ENCODE assay signal across 8 cellular contexts in genomic region chr6:710601-711571, GRCh38. TPM values are rescaled to one million over a fixed set of nuclear protein-coding genes. Genes with fewer than 3 reads are reported as not detected.
DNase-seq lines count a peak whose midpoint lies in the region; ATAC-seq and TF ChIP-seq lines count a peak whose summit lies in the region.

No MANE protein-coding gene starts in this region.

- peak overlapping the region; percentile 50 for H3K4me3 ChIP-seq in fibroblast of mammary gland (ENCODE audit: control insufficient read depth, low read depth, low read length)

- peaks cover 2% of the 10 kb centered on the region for H3K36me3 Mint-ChIP-seq in activated T-helper 1 cell treated with anti-CD3 and anti-CD28 coated beads, Interleukin-12 subunit alpha, Interleukin-12 subunit beta, Interleukin-2, Interleukin-4 antibody, amounts not matched to agents 30 ng/mL and 10 ng/mL and 1 ng/mL, durations not matched to agents 14 hours and 24 hours and 36 hours (ENCODE audit: low read depth)
- H3K36me3 Mint-ChIP-seq in natural killer cell, result no peaks in the 10 kb centered on the region
- no peaks in the 10 kb centered on the region for H3K36me3 Mint-ChIP-seq in stimulated activated naive CD8-positive, alpha-beta T cell treated with anti-CD3 and anti-CD28 coated beads, Interleukin-15, Interleukin-2, amounts not matched to agents 100 ng/mL and 50 ng/mL, for 24 hours (ENCODE audit: low read depth)

- H3K4me3 Mint-ChIP-seq in activated T-helper 1 cell treated with anti-CD3 and anti-CD28 coated beads, Interleukin-12 subunit alpha, Interleukin-12 subunit beta, Interleukin-2, Interleukin-4 antibody, amounts not matched to agents 30 ng/mL and 10 ng/mL and 1 ng/mL, durations not matched to agents 14 hours and 24 hours and 36 hours, result peak overlapping the region; percentile 95
- H3K4me3 Mint-ChIP-seq in natural killer cell, result peak overlapping the region; percentile 99
- H3K4me3 Mint-ChIP-seq in stimulated activated naive CD8-positive, alpha-beta T cell treated with anti-CD3 and anti-CD28 coated beads, Interleukin-15, Interleukin-2, amounts not matched to agents 100 ng/mL and 50 ng/mL, for 24 hours, result peak overlapping the region; percentile 91

- no peaks in the 10 kb centered on the region for H3K9me3 Mint-ChIP-seq in activated T-helper 1 cell treated with anti-CD3 and anti-CD28 coated beads, Interleukin-12 subunit alpha, Interleukin-12 subunit beta, Interleukin-2, Interleukin-4 antibody, amounts not matched to agents 30 ng/mL and 10 ng/mL and 1 ng/mL, durations not matched to agents 14 hours and 24 hours and 36 hours
- H3K9me3 Mint-ChIP-seq in natural killer cell, result no peaks in the 10 kb centered on the region
- H3K9me3 Mint-ChIP-seq in stimulated activated naive CD8-positive, alpha-beta T cell treated with anti-CD3 and anti-CD28 coated beads, Interleukin-15, Interleukin-2, amounts not matched to agents 100 ng/mL and 50 ng/mL, for 24 hours, result no peaks in the 10 kb centered on the region

- DNase-seq in NCI-H2107 treated with DMSO at 0.1 percent for 48 hours (lab: John Stamatoyannopoulos, UW; ENCODE audit: unreplicated experiment) (peak; percentile 12), NCI-H2107 (lab: John Stamatoyannopoulos, UW) (no peak), NCI-H774 (lab: John Stamatoyannopoulos, UW) (peak; percentile 22), fibroblast of mammary gland (ENCODE audit: low read depth) (peak; percentile 59), natural killer cell (peak; percentile 25)
- peak; percentile 64 for DNase-seq in activated T-helper 1 cell treated with anti-CD3 and anti-CD28 coated beads, Interleukin-12 subunit alpha, Interleukin-12 subunit beta, Interleukin-2, Interleukin-4 antibody, amounts not matched to agents 30 ng/mL and 10 ng/mL and 1 ng/mL, durations not matched to agents 14 hours and 24 hours and 36 hours (ENCODE audit: low spot score)

- H3K27ac Mint-ChIP-seq in activated T-helper 1 cell treated with anti-CD3 and anti-CD28 coated beads, Interleukin-12 subunit alpha, Interleukin-12 subunit beta, Interleukin-2, Interleukin-4 antibody, amounts not matched to agents 30 ng/mL and 10 ng/mL and 1 ng/mL, durations not matched to agents 14 hours and 24 hours and 36 hours, result peak overlapping the region; percentile 99
- H3K27ac Mint-ChIP-seq in natural killer cell, result peak overlapping the region; percentile 95 to 97
- H3K27ac Mint-ChIP-seq in stimulated activated naive CD8-positive, alpha-beta T cell treated with anti-CD3 and anti-CD28 coated beads, Interleukin-15, Interleukin-2, amounts not matched to agents 100 ng/mL and 50 ng/mL, for 24 hours, result peak overlapping the region; percentile 98

- intact Hi-C loops in activated T-helper 1 cell treated with anti-CD3 and anti-CD28 coated beads, Interleukin-12 subunit alpha, Interleukin-12 subunit beta, Interleukin-2, Interleukin-4 antibody, amounts not matched to agents 30 ng/mL and 10 ng/mL and 1 ng/mL, durations not matched to agents 14 hours and 24 hours and 36 hours (cut with micrococcal nuclease), result loop anchor here (1.0 to 10.0 kb wide), 9 partner anchors 11 to 671 kb away; partner anchors contain the start of genes DUSP22 and EXOC2
- intact Hi-C loops in natural killer cell (cut with micrococcal nuclease), result no loop called here

- H3K27me3 Mint-ChIP-seq in activated T-helper 1 cell treated with anti-CD3 and anti-CD28 coated beads, Interleukin-12 subunit alpha, Interleukin-12 subunit beta, Interleukin-2, Interleukin-4 antibody, amounts not matched to agents 30 ng/mL and 10 ng/mL and 1 ng/mL, durations not matched to agents 14 hours and 24 hours and 36 hours (ENCODE audit: insufficient read depth), result no peaks in the 10 kb centered on the region
- peaks cover 6 to 9% of the 10 kb centered on the region in 2 donors for H3K27me3 Mint-ChIP-seq in natural killer cell (ENCODE audit: low read depth in 2 of 2)
- peaks cover 4% of the 10 kb centered on the region for H3K27me3 Mint-ChIP-seq in stimulated activated naive CD8-positive, alpha-beta T cell treated with anti-CD3 and anti-CD28 coated beads, Interleukin-15, Interleukin-2, amounts not matched to agents 100 ng/mL and 50 ng/mL, for 24 hours

- ATAC-seq in HG02870 (IDR thresholded peaks at IDR 0.05; ENCODE audit: unreplicated experiment) (peak; percentile 87), natural killer cell (peak; percentile 89 to 91 (median 90))

- TF ChIP-seq CTCF in fibroblast of mammary gland (conservative IDR thresholded peaks at IDR 0.05; ENCODE audit: control insufficient read depth, insufficient read depth, low read depth, low read length) (no peak), natural killer cell (IDR thresholded peaks at IDR 0.05) (no peak)

- H3K4me1 Mint-ChIP-seq in activated T-helper 1 cell treated with anti-CD3 and anti-CD28 coated beads, Interleukin-12 subunit alpha, Interleukin-12 subunit beta, Interleukin-2, Interleukin-4 antibody, amounts not matched to agents 30 ng/mL and 10 ng/mL and 1 ng/mL, durations not matched to agents 14 hours and 24 hours and 36 hours (ENCODE audit: low read depth), result peaks cover 44% of the 10 kb centered on the region
- peaks cover 22% of the 10 kb centered on the region in 2 donors for H3K4me1 Mint-ChIP-seq in natural killer cell
- H3K4me1 Mint-ChIP-seq in stimulated activated naive CD8-positive, alpha-beta T cell treated with anti-CD3 and anti-CD28 coated beads, Interleukin-15, Interleukin-2, amounts not matched to agents 100 ng/mL and 50 ng/mL, for 24 hours (ENCODE audit: low read depth), result peaks cover 27% of the 10 kb centered on the region

RNA-seq across cellular contexts. Expression of gene EXOC2, which starts 17.9 kb away (rescaled TPM):
- total RNA-seq in activated T-helper 1 cell treated with anti-CD3 and anti-CD28 coated beads, Interleukin-12 subunit alpha, Interleukin-12 subunit beta, Interleukin-2, Interleukin-4 antibody, amounts not matched to agents 30 ng/mL and 10 ng/mL and 1 ng/mL, durations not matched to agents 14 hours and 24 hours and 36 hours, result 44.5 and 47.1 TPM in 2 replicates
- total RNA-seq in natural killer cell, result 10 to 100 TPM; 22.1 to 30.8 (median 26.5) TPM

RNA-seq across cellular contexts. Expression of gene HUS1B, which starts 54.0 kb away (rescaled TPM):
- 2.7 and 2.8 TPM in 2 replicates for total RNA-seq in activated T-helper 1 cell treated with anti-CD3 and anti-CD28 coated beads, Interleukin-12 subunit alpha, Interleukin-12 subunit beta, Interleukin-2, Interleukin-4 antibody, amounts not matched to agents 30 ng/mL and 10 ng/mL and 1 ng/mL, durations not matched to agents 14 hours and 24 hours and 36 hours
- 1 to 10 TPM; 1.5 to 3.4 (median 2.8) TPM for total RNA-seq in natural killer cell
